In the genomic region with DNA sequence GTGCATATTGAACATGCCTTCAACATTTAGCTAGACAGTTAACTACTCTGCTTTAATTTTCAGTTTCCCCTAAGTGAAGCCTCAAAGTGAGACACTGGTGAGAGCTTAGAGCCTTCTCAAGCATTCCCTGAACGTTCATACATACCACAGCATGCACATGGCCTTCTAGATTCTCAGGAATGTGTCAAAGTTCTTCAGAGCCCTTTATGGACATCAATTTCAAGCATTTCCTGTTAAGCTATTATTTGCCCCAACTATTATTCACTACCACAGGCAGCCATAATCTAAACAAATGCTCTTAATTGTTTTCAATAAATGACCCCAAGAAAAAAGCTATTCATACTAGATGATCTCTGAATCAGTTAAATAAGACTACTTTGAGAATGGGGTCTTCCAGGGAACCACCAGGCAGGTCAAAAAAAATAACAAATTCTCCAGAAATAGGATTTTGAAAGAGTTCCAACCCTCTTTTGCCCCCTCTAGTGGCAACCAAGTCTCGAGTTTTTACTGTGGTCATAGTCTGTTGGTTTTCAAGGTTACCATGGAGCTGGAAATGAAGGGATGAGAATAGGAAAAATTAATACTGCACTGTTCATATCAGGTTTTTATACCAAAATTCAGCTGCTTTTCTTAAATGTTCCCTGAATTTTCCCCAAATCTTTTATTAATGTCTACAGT, we compare ENCODE assay signal across 13 cellular contexts.
DNase-seq lines count a peak whose midpoint lies in the region; ATAC-seq and TF ChIP-seq lines count a peak whose summit lies in the region.
"Had no signal": no experiment of that assay in that cellular context is flagged by ENCODE, and none has a peak within 500 bp of the region (broad histone marks: within the 10 kb centered on the region; RNA-seq: fewer than 3 reads in every experiment).

No MANE protein-coding gene starts in this region.

- H3K9me3 ChIP-seq in mammary epithelial cell (replicated peaks; ENCODE audit: insufficient read depth, low read length) (no peaks in the 10 kb centered on the region), OCI-LY3 (ENCODE audit: insufficient read depth, low read length) (0 out of 2 replicates have a peak, but pooled peaks cover 4% of the 10 kb centered on the region), smooth muscle cell (replicated peaks; ENCODE audit: low read depth) (peaks cover 3% of the 10 kb centered on the region), body of pancreas (no peaks in the 10 kb centered on the region)

- CTCF ChIA-PET in MCF 10A (lab: Yijun Ruan, JAX) (interaction anchor here (0.6 to 1.4 kb wide), 6 partner anchors 13 to 299 kb away, joined by 3 to 5 read pairs (median 4); no protein-coding TSS in a partner anchor), mammary epithelial cell (lab: Charles Lee; ENCODE audit: low non-redundant PET) (interaction anchor here (0.5 kb wide), 1 partner anchor 169 kb away, joined by 4 read pairs; no protein-coding TSS in a partner anchor), GM10248 (lab: Yijun Ruan, JAX) (interaction anchor here (1.9 kb wide), 1 partner anchor 9 kb away, joined by 7 read pairs; no protein-coding TSS in a partner anchor)

- no peaks in the 10 kb centered on the region for H3F3A ChIP-seq in smooth muscle cell (ENCODE audit: low read depth)

- H3K36me3 ChIP-seq in mammary epithelial cell (ENCODE audit: insufficient read depth, low read length), result no peaks in the 10 kb centered on the region
- no peaks in the 10 kb centered on the region for H3K36me3 ChIP-seq in OCI-LY3 (replicated peaks; ENCODE audit: low read depth, low read length)
- H3K36me3 ChIP-seq in smooth muscle cell (ENCODE audit: low read depth), result no peaks in the 10 kb centered on the region
- no peaks in the 10 kb centered on the region for H3K36me3 ChIP-seq in body of pancreas (replicated peaks in 1 of 2; ENCODE audit: insufficient read depth in 1 of 2, low read depth in 2 of 2)

- in situ Hi-C loops in mammary epithelial cell (cut with MboI; ENCODE audit: low sequenced_read_pairs in 2 of 2), result no loop called here

- dilution Hi-C loops in mammary epithelial cell (cut with HindIII; ENCODE audit: low sequenced_read_pairs), result no loop called here

- H3K4me1 ChIP-seq in mammary epithelial cell (ENCODE audit: insufficient read depth, low read length) (no peaks in the 10 kb centered on the region), OCI-LY3 (ENCODE audit: low read length) (no peaks in the 10 kb centered on the region), smooth muscle cell (ENCODE audit: low read depth) (peaks cover 4% of the 10 kb centered on the region), body of pancreas (no peaks in the 10 kb centered on the region)

- H3K4me3 ChIP-seq in mammary epithelial cell (replicated peaks in 1 of 3; ENCODE audit: insufficient read depth in 1 of 3, low read depth in 2 of 3, low read length in 3 of 3) (no peak overlapping the region), OCI-LY3 (ENCODE audit: low read length) (no peak overlapping the region), fibroblast of mammary gland (ENCODE audit: control insufficient read depth, low read depth, low read length) (no peak overlapping the region), smooth muscle cell (no peak overlapping the region), body of pancreas (no peak overlapping the region)

- no peak overlapping the region for H3K9ac ChIP-seq in mammary epithelial cell (ENCODE audit: insufficient read depth, low read length)
- no peak overlapping the region for H3K9ac ChIP-seq in OCI-LY3 (ENCODE audit: low read length)
- H3K9ac ChIP-seq in smooth muscle cell (ENCODE audit: low read depth), result no peak overlapping the region

- POLR2A ChIA-PET in MCF 10A (lab: Yijun Ruan, JAX) (no interaction called here), GM10248 (lab: Yijun Ruan, JAX) (no interaction called here)

- ATAC-seq in GM19455 (IDR thresholded peaks at IDR 0.05; ENCODE audit: unreplicated experiment) (no peak), body of pancreas (no peak)

- TF ChIP-seq POLR2A in body of pancreas (IDR thresholded peaks at IDR 0.05), result no peak

- H3K27me3 ChIP-seq in mammary epithelial cell (ENCODE audit: insufficient read depth, low read length) (no peaks in the 10 kb centered on the region), OCI-LY3 (ENCODE audit: low read depth, low read length) (no peaks in the 10 kb centered on the region), smooth muscle cell (ENCODE audit: low read depth) (no peaks in the 10 kb centered on the region), body of pancreas (no peaks in the 10 kb centered on the region)

- BruUV-seq in MCF 10A (replicated peaks; lab: Mats Ljungman, UMichigan) (no TSS peak), mammary epithelial cell (replicated peaks; lab: Mats Ljungman, UMichigan) (no TSS peak)

- no peaks in the 10 kb centered on the region for H3K4me1 Mint-ChIP-seq in MCF 10A (ENCODE audit: insufficient read depth, unreplicated experiment)

- H3K79me2 ChIP-seq in mammary epithelial cell (ENCODE audit: insufficient read depth, low read length), result no peaks in the 10 kb centered on the region
- H3K79me2 ChIP-seq in OCI-LY3 (ENCODE audit: low read length), result no peaks in the 10 kb centered on the region
- H3K79me2 ChIP-seq in smooth muscle cell (ENCODE audit: low read depth), result no peaks in the 10 kb centered on the region

- DNase-seq in MCF 10A (ENCODE audit: unreplicated experiment) (peak; percentile 20), mammary epithelial cell (no peak), fibroblast of mammary gland (ENCODE audit: low read depth) (peak; percentile 6), smooth muscle cell (lab: John Stamatoyannopoulos, UW; ENCODE audit: unreplicated experiment) (no peak), GM10248 (ENCODE audit: extremely low spot score) (no peak), body of pancreas (no peak)
- DNase-seq: activated CD4-positive, alpha-beta T cell treated with anti-CD3 and anti-CD28 coated beads, Interleukin-2, amount 50 U/mL, for 1 hour; cortex of kidney; hypothalamus; NCI-H2081; SIG-M5 had no signal

- intact Hi-C loops in MCF 10A (cut with micrococcal nuclease), result loop anchor here (1.0 kb wide), 1 partner anchor 396 kb away; no protein-coding TSS in a partner anchor
- intact Hi-C loops in mammary epithelial cell (cut with micrococcal nuclease), result no loop called here
- intact Hi-C loops in body of pancreas (cut with DNase I), result no loop called here

- peaks cover 18% of the 10 kb centered on the region for H3K9me3 Mint-ChIP-seq in MCF 10A (ENCODE audit: unreplicated experiment)

- H3K27me3 Mint-ChIP-seq in MCF 10A (ENCODE audit: insufficient read depth, unreplicated experiment), result no peaks in the 10 kb centered on the region

- 48% methylated on average over 2 of the region's 2 CpGs for WGBS in mammary epithelial cell (ENCODE audit: low coverage, missing lambda C conversion rate)
- 24% methylated on average over 2 of the region's 2 CpGs for WGBS in smooth muscle cell (ENCODE audit: low lambda C conversion rate)
- WGBS in body of pancreas, 2 donors, result 32 to 48% methylated on average over 2 of the region's 2 CpGs

- peaks cover 6% of the 10 kb centered on the region for H3K36me3 Mint-ChIP-seq in MCF 10A (ENCODE audit: insufficient read depth, unreplicated experiment)

- TF ChIP-seq CTCF in MCF 10A (IDR thresholded peaks at IDR 0.05; ENCODE audit: unreplicated experiment), result peak; percentile 20
- peak in 1 of 2 donors; percentile 13 for TF ChIP-seq CTCF in mammary epithelial cell (conservative IDR thresholded peaks at IDR 0.05 in 1 of 2, IDR thresholded peaks at IDR 0.05 in 1 of 2; ENCODE audit: extremely low read depth in 1 of 2, insufficient read depth in 1 of 2, low read depth in 1 of 2, low read length in 2 of 2)
- TF ChIP-seq CTCF in OCI-LY3 (IDR thresholded peaks at IDR 0.05; ENCODE audit: low read depth, low read length), result peak; percentile 49
- TF ChIP-seq CTCF in fibroblast of mammary gland (conservative IDR thresholded peaks at IDR 0.05; ENCODE audit: control insufficient read depth, insufficient read depth, low read depth, low read length), result peak; percentile 37
- TF ChIP-seq CTCF in smooth muscle cell (IDR thresholded peaks at IDR 0.05; ENCODE audit: borderline replicate concordance, insufficient read depth, poor library complexity, severe bottlenecking), result peak; percentile 43
- no peak for TF ChIP-seq CTCF in GM10248 (IDR thresholded peaks at IDR 0.05; ENCODE audit: control extremely low read depth, extremely low read depth, low read depth, missing control alignments)
- no peak for TF ChIP-seq CTCF in body of pancreas (IDR thresholded peaks at IDR 0.05)

- H2AFZ ChIP-seq in mammary epithelial cell (ENCODE audit: low read depth, low read length) (no peak overlapping the region), OCI-LY3 (ENCODE audit: low read depth, low read length) (no peak overlapping the region), smooth muscle cell (ENCODE audit: low read depth) (no peak overlapping the region)

- H3K4me2 ChIP-seq in mammary epithelial cell (ENCODE audit: insufficient read depth, low read depth, low read length), result no peak overlapping the region
- H3K4me2 ChIP-seq in OCI-LY3 (ENCODE audit: low read length), result no peak overlapping the region
- no peak overlapping the region for H3K4me2 ChIP-seq in smooth muscle cell

- H4K20me1 ChIP-seq in mammary epithelial cell (ENCODE audit: insufficient read depth, low read length) (no peaks in the 10 kb centered on the region), OCI-LY3 (ENCODE audit: insufficient read depth, low read length) (no peaks in the 10 kb centered on the region), smooth muscle cell (ENCODE audit: low read depth) (no peaks in the 10 kb centered on the region)

- H3K27ac ChIP-seq in mammary epithelial cell (ENCODE audit: insufficient read depth, low read depth, low read length) (no peak overlapping the region), OCI-LY3 (ENCODE audit: low read length) (no peak overlapping the region), smooth muscle cell (ENCODE audit: low read depth) (no peak overlapping the region), body of pancreas (no peak overlapping the region)

- H3K27ac Mint-ChIP-seq in MCF 10A (ENCODE audit: low read depth, unreplicated experiment), result no peak overlapping the region

- H3K4me3 Mint-ChIP-seq in MCF 10A (ENCODE audit: unreplicated experiment), result no peak overlapping the region

Comparison
In these comparisons a context has a peak if more than half of its experiments do, and no peak if none do; other contexts are left out.
1. DNase-seq: peak in MCF 10A (single experiment) and fibroblast of mammary gland (single experiment); none in mammary epithelial cell (single experiment), smooth muscle cell (single experiment), GM10248 (single experiment) and body of pancreas (0 of 4).
2. CTCF ChIP-seq: peak in MCF 10A (single experiment), OCI-LY3 (single experiment), fibroblast of mammary gland (single experiment) and smooth muscle cell (single experiment); none in GM10248 (single experiment) and body of pancreas (0 of 7).